In the genomic region with DNA sequence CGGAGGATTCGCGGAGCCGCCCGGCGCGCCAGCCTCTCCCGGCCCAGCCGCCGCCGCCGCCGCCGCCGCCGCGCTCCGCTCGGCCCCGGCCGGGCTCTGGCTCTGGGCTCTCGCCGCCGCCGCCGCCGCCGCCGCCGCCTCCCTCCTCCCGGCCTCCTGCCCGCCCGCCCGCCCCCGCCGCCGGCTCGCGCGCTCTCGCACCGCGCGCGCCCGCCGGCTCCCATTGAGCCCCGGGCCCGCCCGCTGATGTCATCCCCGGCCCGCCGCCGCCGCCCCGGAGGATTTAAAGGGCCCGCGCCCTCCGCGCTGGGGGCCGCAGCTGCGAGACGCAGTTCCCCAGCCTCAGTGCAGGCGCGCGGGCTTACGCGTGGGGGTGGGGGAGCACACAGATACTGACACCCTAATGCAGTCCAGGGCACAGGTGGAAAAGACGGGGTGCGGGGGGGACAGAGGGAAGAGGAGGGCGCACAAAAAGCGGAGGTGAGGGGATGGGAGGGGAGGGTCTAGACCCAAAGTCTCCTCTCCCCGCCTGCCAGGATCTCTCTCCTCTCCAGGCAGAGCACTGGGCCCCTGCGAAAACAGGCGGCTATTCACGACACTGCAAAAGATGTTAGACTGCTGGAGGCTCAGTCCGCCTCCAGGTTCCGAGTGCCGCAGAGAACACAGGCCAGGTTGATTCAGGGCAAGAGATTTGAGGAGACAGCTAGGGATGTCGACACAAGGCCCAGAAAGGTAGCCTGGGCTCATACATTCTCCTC, we compare ENCODE assay signal across 8 cellular contexts. TPM values are rescaled to one million over a fixed set of nuclear protein-coding genes. Genes with fewer than 3 reads are reported as not detected.
DNase-seq lines count a peak whose midpoint lies in the region; ATAC-seq, FAIRE-seq and TF ChIP-seq lines count a peak whose summit lies in the region.

A gene (minus strand): TSS at position 197 of the 758 bp plus-strand sequence. CDS start 3,276 bp downstream, outside the sequence.

- H3K4me3 ChIP-seq in endodermal cell (ENCODE audit: low read length), result peak within 1 kb of the TSS; percentile 100

- peak within 1 kb of the TSS; percentile 96 for H3K9ac ChIP-seq in endodermal cell (ENCODE audit: extremely low read depth, low read length, poor library complexity, severe bottlenecking)

- no peak for ATAC-seq in GM21381 (IDR thresholded peaks at IDR 0.05; ENCODE audit: unreplicated experiment)

- FAIRE-seq in H54 (lab: Jason Lieb, UNC), result no peak

- H3K4me1 Mint-ChIP-seq in endodermal cell, result peaks cover 48% of the 10 kb centered on the region

- H3K36me3 Mint-ChIP-seq in endodermal cell (ENCODE audit: low read depth), result peaks cover 15% of the 10 kb centered on the region

- H3K27ac ChIP-seq in C4-2B (peak within 1 kb of the TSS; percentile 95), endodermal cell (ENCODE audit: low read depth, low read length) (peak within 1 kb of the TSS; percentile 98)

- H3K27me3 ChIP-seq in endodermal cell (ENCODE audit: control insufficient read depth, insufficient read depth, low read length, poor library complexity, severe bottlenecking), result no peaks in the 10 kb centered on the region

- no peaks in the 10 kb centered on the region for H3K9me3 Mint-ChIP-seq in endodermal cell

- DNase-seq in H54 (ENCODE audit: insufficient read length, low spot score), result peak; percentile 41
- peak; percentile 22 for DNase-seq in NCI-H526 treated with DMSO at 0.1 percent for 48 hours (lab: John Stamatoyannopoulos, UW)
- peak; percentile 87 for DNase-seq in activated CD8-positive, alpha-beta memory T cell treated with anti-CD3 and anti-CD28 coated beads, Interleukin-2, amount 50 U/mL, for 48 hours
- peak; percentile 86 for DNase-seq in endodermal cell
- peak; percentile 92 for DNase-seq in mesenteric fat pad (ENCODE audit: low spot score)
- peak; percentile 44 for DNase-seq in stimulated activated CD8-positive, alpha-beta memory T cell treated with anti-CD3 and anti-CD28 coated beads, Interleukin-15, amount 100 ng/mL, for 24 hours (ENCODE audit: low read depth)

- no peaks in the 10 kb centered on the region for H3K27me3 Mint-ChIP-seq in endodermal cell (ENCODE audit: insufficient read depth)

- H3K27ac Mint-ChIP-seq in endodermal cell, result peak within 1 kb of the TSS; percentile 98

- no peaks in the 10 kb centered on the region for H3K9me3 ChIP-seq in endodermal cell (ENCODE audit: control insufficient read depth, low read length)

- no peak for TF ChIP-seq POLR2A in H54 (IDR thresholded peaks at IDR 0.05; ENCODE audit: low read depth, low read length)

- peak within 1 kb of the TSS; percentile 96 for H3K4me3 Mint-ChIP-seq in endodermal cell

- TF ChIP-seq CTCF in C4-2B (conservative IDR thresholded peaks at IDR 0.05) (no peak), endodermal cell (conservative IDR thresholded peaks at IDR 0.05) (no peak)

- peaks cover 22% of the 10 kb centered on the region for H3K4me1 ChIP-seq in endodermal cell (ENCODE audit: control insufficient read depth, insufficient read depth, low read length)

- WGBS in endodermal cell (ENCODE audit: insufficient coverage in 1 of 2, insufficient read length in 1 of 2), 2 experiments, result 5 to 28% methylated on average over 7 to 72 of the region's 80 CpGs

- H3K36me3 ChIP-seq in endodermal cell (ENCODE audit: control insufficient read depth, insufficient read depth, low read length), result peaks cover 19% of the 10 kb centered on the region

RNA-seq across cellular contexts. Expression of the gene that starts here (rescaled TPM):
- total RNA-seq in endodermal cell, result 100 to 1,000 TPM; 224 to 229 TPM
- polyA plus RNA-seq in endodermal cell (2013, experiment 1 of 2), result 167 TPM
- 148 TPM for polyA plus RNA-seq in endodermal cell (2013, experiment 2 of 2)
- total RNA-seq in mesenteric fat pad, result 138 TPM

Comparison
In these comparisons a context has a peak if more than half of its experiments do, and no peak if none do; other contexts are left out.
1. DNase-seq: peak in every context shown above with its lines; median percentile 92 in mesenteric fat pad; 87 in activated CD8-positive, alpha-beta memory T cell treated with anti-CD3 and anti-CD28 coated beads, Interleukin-2, amount 50 U/mL, for 48 hours; 86 in endodermal cell; 44 in stimulated activated CD8-positive, alpha-beta memory T cell treated with anti-CD3 and anti-CD28 coated beads, Interleukin-15, amount 100 ng/mL, for 24 hours; 41 in H54; 22 in NCI-H526 treated with DMSO at 0.1 percent for 48 hours.